In the genomic region with DNA sequence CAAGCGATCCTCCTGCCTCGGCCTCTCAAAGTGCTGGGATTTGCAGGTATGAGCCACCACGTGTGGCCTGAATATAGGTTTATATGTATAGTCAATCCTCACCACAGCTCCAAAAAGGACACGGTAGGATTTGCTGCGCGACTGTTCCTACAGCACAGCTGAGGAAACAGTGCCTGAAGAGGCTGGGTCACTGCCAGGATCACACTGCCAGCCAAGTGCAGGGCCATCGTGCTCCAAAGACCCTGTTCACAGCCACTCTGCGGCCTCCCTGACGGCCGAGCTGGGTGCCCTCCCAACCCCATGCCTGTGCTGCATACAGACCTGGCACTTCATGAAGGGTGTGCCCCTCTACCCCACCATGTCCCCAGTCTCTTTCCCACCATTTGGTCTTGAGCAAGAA, we compare ENCODE assay signal across 23 cellular contexts.
DNase-seq lines count a peak whose midpoint lies in the region; ATAC-seq and TF ChIP-seq lines count a peak whose summit lies in the region.
"Had no signal": no experiment of that assay in that cellular context is flagged by ENCODE, and none has a peak within 500 bp of the region (broad histone marks: within the 10 kb centered on the region; RNA-seq: fewer than 3 reads in every experiment).

No MANE protein-coding gene starts in this region.

- H3K4me1 ChIP-seq in right lobe of liver (peaks cover 0 to 51% (median 25%) of the 10 kb centered on the region in 4 donors), stomach (peaks cover 71 to 99% (median 90%) of the 10 kb centered on the region in 4 donors)

- TF ChIP-seq CTCF in VCaP (conservative IDR thresholded peaks at IDR 0.05) (no peak), right lobe of liver (IDR thresholded peaks at IDR 0.05) (no peak), stomach (IDR thresholded peaks at IDR 0.05) (no peak)

- 82% methylated on average over 4 of the region's 10 CpGs for WGBS in right lobe of liver (ENCODE audit: insufficient coverage, low coverage, low lambda C conversion rate, missing lambda C conversion rate)
- 51 to 71% (median 62%) methylated on average over 5 to 10 of the region's 10 CpGs for WGBS in stomach, 5 donors

- intact Hi-C loops in right lobe of liver (cut with DNase I): loop anchor here in 1 of 2 donors (5.0 kb wide), 1 partner anchor 136 kb away; the partner anchor contains the start of gene SSBP3
- intact Hi-C loops in stomach (cut with DNase I; ENCODE audit: low total_unique reads): no loop called here

- no peak for TF ChIP-seq EP300 in stomach (IDR thresholded peaks at IDR 0.05)

- DNase-seq in NCI-H446 treated with DMSO at 0.1 percent for 48 hours (lab: John Stamatoyannopoulos, UW) (peak; percentile 8), right lobe of liver (peak in 1 of 3 donors; percentile 55), stomach (peak; percentile 69), NCI-H1694 treated with DMSO at 0.1 percent for 48 hours (lab: John Stamatoyannopoulos, UW) (no peak), HUDEP-2 (lab: John Stamatoyannopoulos, UW; ENCODE audit: unreplicated experiment in 76 of 76) (no peak)
- DNase-seq: activated CD4-positive, alpha-beta T cell treated with anti-CD3 and anti-CD28 coated beads, Interleukin-2, amount 10 ng/mL, durations not matched to agents 24 days and 14 days; activated naive CD8-positive, alpha-beta T cell treated with anti-CD3 and anti-CD28 coated beads, Interleukin-2, amount 50 U/mL, for 24 hours; DMS53; foreskin fibroblast; hippocampal formation; naive thymus-derived CD4-positive, alpha-beta T cell; NCI-H1694; NCI-H226; pancreas; Peyer's patch; stimulated activated naive CD4-positive, alpha-beta T cell; thyroid gland had no signal

- H3K9me3 ChIP-seq in right lobe of liver (no peaks in the 10 kb centered on the region), stomach (no peaks in the 10 kb centered on the region)
- H3K9me3 ChIP-seq: breast epithelium, pancreas, Peyer's patch, thyroid gland had no signal

- no peak for TF ChIP-seq POLR2A in right lobe of liver (IDR thresholded peaks at IDR 0.05)
- no peak for TF ChIP-seq POLR2A in stomach (IDR thresholded peaks at IDR 0.05)

- peak overlapping the region; percentile 91; the same call in 1 of the 2 replicates for H3K27ac ChIP-seq in VCaP
- peak overlapping the region; percentile 92 to 98 (median 98) for H3K27ac ChIP-seq in right lobe of liver
- peak overlapping the region; percentile 60 to 95 (median 93) for H3K27ac ChIP-seq in stomach
- H3K27ac ChIP-seq: epithelial cell of prostate had no signal

- ATAC-seq in right lobe of liver: no peak
- no peak for ATAC-seq in GM19397 (IDR thresholded peaks at IDR 0.05; ENCODE audit: unreplicated experiment)
- ATAC-seq: activated naive CD8-positive, alpha-beta T cell treated with anti-CD3 and anti-CD28 coated beads, Interleukin-2, amount 50 U/mL, for 24 hours; GM23338; K562; naive thymus-derived CD4-positive, alpha-beta T cell; pancreas had no signal

- no peaks in the 10 kb centered on the region for H3K27me3 ChIP-seq in right lobe of liver
- no peaks in the 10 kb centered on the region for H3K27me3 ChIP-seq in stomach
- H3K27me3 ChIP-seq: breast epithelium, pancreas, Peyer's patch, thyroid gland had no signal

- H3K4me3 ChIP-seq in right lobe of liver (no peak overlapping the region), stomach (no peak overlapping the region)
- H3K4me3 ChIP-seq: breast epithelium, GM23338, K562, pancreas, Peyer's patch, thyroid gland had no signal

- H3K36me3 ChIP-seq in right lobe of liver: no peaks in the 10 kb centered on the region
- H3K36me3 ChIP-seq in stomach: peaks cover 0 to 6% (median 0%) of the 10 kb centered on the region in 4 donors
- H3K36me3 ChIP-seq: breast epithelium, pancreas, thyroid gland had no signal

Comparison
In these comparisons a context has a peak if more than half of its experiments do, and no peak if none do; other contexts are left out.
1. DNase-seq: peak in NCI-H446 treated with DMSO at 0.1 percent for 48 hours (single experiment) and stomach (single experiment); none in NCI-H1694 treated with DMSO at 0.1 percent for 48 hours (single experiment) and HUDEP-2 (0 of 76).
2. Peak in every context shown above with its lines, with median percentiles within 50 percentile points of each other: H3K27ac ChIP-seq.